In the genomic region with DNA sequence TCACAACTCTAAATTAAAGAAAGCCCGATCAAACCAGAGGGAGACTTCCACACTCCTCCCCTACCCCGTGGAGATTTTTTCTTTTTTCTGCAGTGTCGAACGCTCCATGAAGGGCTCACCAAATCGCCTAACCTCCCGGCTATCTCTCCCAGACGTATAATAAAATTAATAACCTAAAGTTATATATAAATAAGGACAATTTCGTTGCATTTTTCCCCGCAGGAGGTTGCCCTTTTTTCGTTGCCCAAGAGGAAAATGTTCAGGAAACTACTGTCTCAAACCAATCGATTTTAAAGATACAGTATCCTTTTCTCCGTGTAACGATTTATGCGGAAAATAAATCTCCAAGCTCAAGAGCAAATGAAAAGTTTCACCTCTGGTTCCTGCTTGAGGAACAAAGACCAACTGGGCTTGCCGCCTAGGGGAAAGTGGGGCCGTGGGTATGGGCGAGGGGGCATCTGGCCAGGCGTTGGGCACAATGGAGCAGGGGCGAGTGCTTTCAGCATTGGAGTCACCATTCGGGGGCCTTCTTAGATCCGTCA, we compare ENCODE assay signal across 18 cellular contexts. TPM values are rescaled to one million over a fixed set of nuclear protein-coding genes. Genes with fewer than 3 reads are reported as not detected.
A peak's percentile ranks its signal among the peaks of the same experiment; 100 is the strongest.
DNase-seq lines count a peak whose midpoint lies in the region; ATAC-seq and TF ChIP-seq lines count a peak whose summit lies in the region.
"Had no signal": no experiment of that assay in that cellular context is flagged by ENCODE, and none has a peak within 500 bp of the region (broad histone marks: within the 10 kb centered on the region; RNA-seq: fewer than 3 reads in every experiment).

No MANE protein-coding gene starts in this region.

- DNase-seq in stimulated activated naive CD8-positive, alpha-beta T cell treated with anti-CD3 and anti-CD28 coated beads, Interleukin-15, Interleukin-2, amounts not matched to agents 100 U/mL and 50 U/mL, for 24 hours: no peak
- no peak for DNase-seq in naive thymus-derived CD4-positive, alpha-beta T cell
- DNase-seq in Right ventricle myocardium inferior (ENCODE audit: missing footprints) (no peak), NOMO-1 (lab: John Stamatoyannopoulos, UW; ENCODE audit: unreplicated experiment in 2 of 2) (no peak)
- DNase-seq: activated CD4-positive, alpha-beta T cell treated with anti-CD3 and anti-CD28 coated beads for 48 hours; activated gamma-delta T cell treated with Interleukin-2 at 50 U/mL for 16 hours; DND-41; GOT3; left lung; NCI-H82 had no signal

- H3K4me3 ChIP-seq in naive thymus-derived CD4-positive, alpha-beta T cell (ENCODE audit: low read length): no peak overlapping the region
- H3K4me3 ChIP-seq in gastroesophageal sphincter: no peak overlapping the region
- H3K4me3 ChIP-seq: left lung had no signal

- peaks cover 38 to 82% of the 10 kb centered on the region in 2 donors for H3K27me3 ChIP-seq in naive thymus-derived CD4-positive, alpha-beta T cell (ENCODE audit: control insufficient read depth in 2 of 2, insufficient read depth in 2 of 2, low read length in 2 of 2)
- peaks cover 100% of the 10 kb centered on the region for H3K27me3 ChIP-seq in gastroesophageal sphincter

- POLR2A ChIA-PET in naive thymus-derived CD4-positive, alpha-beta T cell (lab: Charles Lee): no interaction called here

- H3K9me3 ChIP-seq in naive thymus-derived CD4-positive, alpha-beta T cell (ENCODE audit: control insufficient read depth in 2 of 3, low read length in 3 of 3): peaks cover 0 to 63% (median 9%) of the 10 kb centered on the region in 3 experiments
- peaks cover 0 to 19% (median 0%) of the 10 kb centered on the region in 3 donors for H3K9me3 ChIP-seq in gastroesophageal sphincter
- H3K9me3 ChIP-seq: left lung had no signal

- no peak for TF ChIP-seq CTCF in gastroesophageal sphincter (IDR thresholded peaks at IDR 0.05)

- H3K36me3 Mint-ChIP-seq in stimulated activated naive CD8-positive, alpha-beta T cell treated with anti-CD3 and anti-CD28 coated beads, Interleukin-15, Interleukin-2, amounts not matched to agents 100 ng/mL and 50 ng/mL, for 24 hours (ENCODE audit: low read depth): peaks cover 34% of the 10 kb centered on the region
- peaks cover 12% of the 10 kb centered on the region for H3K36me3 Mint-ChIP-seq in activated naive CD8-positive, alpha-beta T cell
- H3K36me3 Mint-ChIP-seq in naive thymus-derived CD4-positive, alpha-beta T cell: peaks cover 0 to 42% (median 5%) of the 10 kb centered on the region in 5 donors

- peaks cover 14% of the 10 kb centered on the region for H3K9me3 Mint-ChIP-seq in stimulated activated naive CD8-positive, alpha-beta T cell treated with anti-CD3 and anti-CD28 coated beads, Interleukin-15, Interleukin-2, amounts not matched to agents 100 ng/mL and 50 ng/mL, for 24 hours
- peaks cover 9% of the 10 kb centered on the region for H3K9me3 Mint-ChIP-seq in activated naive CD8-positive, alpha-beta T cell (ENCODE audit: low read depth)
- H3K9me3 Mint-ChIP-seq in naive thymus-derived CD4-positive, alpha-beta T cell: peaks cover 5 to 80% (median 49%) of the 10 kb centered on the region in 11 donors

- peaks cover 18% of the 10 kb centered on the region for H3K4me1 Mint-ChIP-seq in stimulated activated naive CD8-positive, alpha-beta T cell treated with anti-CD3 and anti-CD28 coated beads, Interleukin-15, Interleukin-2, amounts not matched to agents 100 ng/mL and 50 ng/mL, for 24 hours (ENCODE audit: low read depth)
- peaks cover 10% of the 10 kb centered on the region for H3K4me1 Mint-ChIP-seq in activated naive CD8-positive, alpha-beta T cell (ENCODE audit: low read depth)
- peaks cover 0 to 31% (median 18%) of the 10 kb centered on the region in 7 donors for H3K4me1 Mint-ChIP-seq in naive thymus-derived CD4-positive, alpha-beta T cell

- H3K27me3 Mint-ChIP-seq in stimulated activated naive CD8-positive, alpha-beta T cell treated with anti-CD3 and anti-CD28 coated beads, Interleukin-15, Interleukin-2, amounts not matched to agents 100 ng/mL and 50 ng/mL, for 24 hours: peaks cover 77% of the 10 kb centered on the region
- peaks cover 45% of the 10 kb centered on the region for H3K27me3 Mint-ChIP-seq in activated naive CD8-positive, alpha-beta T cell
- H3K27me3 Mint-ChIP-seq in naive thymus-derived CD4-positive, alpha-beta T cell: peaks cover 61 to 80% (median 74%) of the 10 kb centered on the region in 5 donors

- intact Hi-C loops in naive thymus-derived CD4-positive, alpha-beta T cell (cut with micrococcal nuclease): loop anchor here (1.0 to 10.0 kb wide), 2 partner anchors 26 to 1747 kb away; a partner anchor contains a TSS
- intact Hi-C loops in Right ventricle myocardium inferior (cut with DNase I): loop anchor here (5.0 kb wide), 2 partner anchors 79 to 149 kb away; a partner anchor contains a TSS

- ATAC-seq in stimulated activated naive CD8-positive, alpha-beta T cell treated with anti-CD3 and anti-CD28 coated beads, Interleukin-15, Interleukin-2, amounts not matched to agents 100 U/mL and 50 U/mL, for 24 hours: no peak
- ATAC-seq in naive thymus-derived CD4-positive, alpha-beta T cell: no peak
- ATAC-seq in GM21515 (IDR thresholded peaks at IDR 0.05; ENCODE audit: unreplicated experiment): no peak
- no peak for ATAC-seq in gastroesophageal sphincter
- ATAC-seq in Right ventricle myocardium inferior: no peak
- ATAC-seq: effector memory CD8-positive, alpha-beta T cell; left lung had no signal

- TF ChIP-seq EP300 in gastroesophageal sphincter (IDR thresholded peaks at IDR 0.05): no peak

- TF ChIP-seq POLR2A in gastroesophageal sphincter (IDR thresholded peaks at IDR 0.05): no peak

- H3K27ac Mint-ChIP-seq in stimulated activated naive CD8-positive, alpha-beta T cell treated with anti-CD3 and anti-CD28 coated beads, Interleukin-15, Interleukin-2, amounts not matched to agents 100 ng/mL and 50 ng/mL, for 24 hours: peak overlapping the region; percentile 79
- peak overlapping the region; percentile 85 for H3K27ac Mint-ChIP-seq in activated naive CD8-positive, alpha-beta T cell
- H3K27ac Mint-ChIP-seq in naive thymus-derived CD4-positive, alpha-beta T cell: peak overlapping the region; percentile 71 to 98 (median 87)

- WGBS in gastroesophageal sphincter (ENCODE audit: low coverage in 1 of 2), 2 donors: 7% methylated on average over 17 of the region's 21 CpGs

- H3K4me1 ChIP-seq in naive thymus-derived CD4-positive, alpha-beta T cell (ENCODE audit: control insufficient read depth in 2 of 2, insufficient read depth in 2 of 2, low read length in 2 of 2): peaks cover 0 to 7% of the 10 kb centered on the region in 2 donors
- H3K4me1 ChIP-seq in gastroesophageal sphincter: peaks cover 0 to 61% (median 30%) of the 10 kb centered on the region in 3 donors

- H3K4me3 Mint-ChIP-seq in stimulated activated naive CD8-positive, alpha-beta T cell treated with anti-CD3 and anti-CD28 coated beads, Interleukin-15, Interleukin-2, amounts not matched to agents 100 ng/mL and 50 ng/mL, for 24 hours: peak overlapping the region; percentile 30
- peak overlapping the region; percentile 40 for H3K4me3 Mint-ChIP-seq in activated naive CD8-positive, alpha-beta T cell
- H3K4me3 Mint-ChIP-seq in naive thymus-derived CD4-positive, alpha-beta T cell: peak overlapping the region in 9 of 10 donors; percentile 30 to 79 (median 56)
- H3K4me3 Mint-ChIP-seq: effector memory CD8-positive, alpha-beta T cell had no signal

- H3K27ac ChIP-seq in naive thymus-derived CD4-positive, alpha-beta T cell (ENCODE audit: low read depth, low read length): no peak overlapping the region
- H3K27ac ChIP-seq in gastroesophageal sphincter: no peak overlapping the region
- H3K27ac ChIP-seq: left lung, tibial artery had no signal

- no peaks in the 10 kb centered on the region for H3K36me3 ChIP-seq in naive thymus-derived CD4-positive, alpha-beta T cell (ENCODE audit: control insufficient read depth in 2 of 3, insufficient read depth in 3 of 3, low read length in 3 of 3)
- H3K36me3 ChIP-seq in gastroesophageal sphincter: no peaks in the 10 kb centered on the region
- H3K36me3 ChIP-seq: left lung, tibial artery had no signal

- CTCF ChIA-PET in naive thymus-derived CD4-positive, alpha-beta T cell (lab: Charles Lee): no interaction called here

RNA-seq across cellular contexts. Expression of a gene that starts 2.2 kb away (rescaled TPM):
- not detected for total RNA-seq in naive thymus-derived CD4-positive, alpha-beta T cell
- not detected for polyA plus RNA-seq in naive thymus-derived CD4-positive, alpha-beta T cell
- total RNA-seq in gastroesophageal sphincter (under 1 TPM in 1 of 4 donors, not detected in 3; 0.08 TPM), Right ventricle myocardium inferior (not detected)
- total RNA-seq: left lung; RPMI7951; T-helper 1 cell treated with Interleukin-12 subunit alpha and Interleukin-12 subunit beta and Interleukin-4 antibody, amounts not matched to agents 30 ng/mL and 1 ng/mL, for 36 hours had no signal

RNA-seq across cellular contexts. Expression of a gene that starts 11.0 kb away (rescaled TPM):
- total RNA-seq in naive thymus-derived CD4-positive, alpha-beta T cell: not detected
- not detected for polyA plus RNA-seq in naive thymus-derived CD4-positive, alpha-beta T cell
- total RNA-seq in gastroesophageal sphincter: not detected
- not detected for total RNA-seq in Right ventricle myocardium inferior
- total RNA-seq: left lung; T-helper 1 cell treated with Interleukin-12 subunit alpha and Interleukin-12 subunit beta and Interleukin-4 antibody, amounts not matched to agents 30 ng/mL and 1 ng/mL, for 36 hours had no signal

RNA-seq across cellular contexts. Expression of a gene that starts 18.1 kb away (rescaled TPM):
- not detected for total RNA-seq in naive thymus-derived CD4-positive, alpha-beta T cell
- not detected for polyA plus RNA-seq in naive thymus-derived CD4-positive, alpha-beta T cell
- not detected for total RNA-seq in gastroesophageal sphincter
- total RNA-seq in Right ventricle myocardium inferior: not detected
- total RNA-seq: left lung; RPMI7951; T-helper 1 cell treated with Interleukin-12 subunit alpha and Interleukin-12 subunit beta and Interleukin-4 antibody, amounts not matched to agents 30 ng/mL and 1 ng/mL, for 36 hours had no signal

RNA-seq across cellular contexts. Expression of a gene that starts 25.6 kb away (rescaled TPM):
- not detected for total RNA-seq in naive thymus-derived CD4-positive, alpha-beta T cell
- not detected for polyA plus RNA-seq in naive thymus-derived CD4-positive, alpha-beta T cell
- total RNA-seq in gastroesophageal sphincter (not detected), Right ventricle myocardium inferior (not detected)
- total RNA-seq: left lung; RPMI7951; T-helper 1 cell treated with Interleukin-12 subunit alpha and Interleukin-12 subunit beta and Interleukin-4 antibody, amounts not matched to agents 30 ng/mL and 1 ng/mL, for 36 hours had no signal

RNA-seq across cellular contexts. Expression of a gene that starts 35.1 kb away (rescaled TPM):
- total RNA-seq in naive thymus-derived CD4-positive, alpha-beta T cell: not detected
- not detected for polyA plus RNA-seq in naive thymus-derived CD4-positive, alpha-beta T cell
- total RNA-seq in gastroesophageal sphincter: under 1 TPM in 3 of 4 donors, not detected in 1; 0.31 to 0.67 (median 0.52) TPM
- total RNA-seq in Right ventricle myocardium inferior: not detected
- total RNA-seq: RPMI7951; T-helper 1 cell treated with Interleukin-12 subunit alpha and Interleukin-12 subunit beta and Interleukin-4 antibody, amounts not matched to agents 30 ng/mL and 1 ng/mL, for 36 hours had no signal
